Comparison of ENCODE assay signal across 7 cellular contexts in the genomic region with DNA sequence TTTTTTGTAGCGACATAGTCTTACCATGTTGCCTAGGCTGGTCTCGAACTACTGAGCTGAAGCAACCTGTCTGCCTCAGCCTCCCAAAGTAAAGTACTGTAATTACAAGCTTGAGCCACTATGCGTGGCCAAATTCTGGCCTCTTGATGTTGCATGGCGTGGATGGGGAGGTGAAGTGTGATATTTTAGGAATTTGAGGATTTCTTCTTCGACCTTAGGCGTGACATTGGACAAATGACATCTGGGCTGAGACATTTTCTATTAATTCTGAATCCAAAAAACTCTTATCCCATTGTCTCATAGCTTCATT. TPM values are rescaled to one million over a fixed set of nuclear protein-coding genes. Genes with fewer than 3 reads are reported as not detected.
DNase-seq lines count a peak whose midpoint lies in the region; ATAC-seq, FAIRE-seq and TF ChIP-seq lines count a peak whose summit lies in the region.
"Not testable (repeated sequence)": the region's sequence is repeated elsewhere in the genome, so short reads cannot be mapped to it uniquely, and the experiment has no call there.

No MANE protein-coding gene starts in this region.

- H3K79me2 ChIP-seq in HepG2 (ENCODE audit: insufficient read depth, low read length); osteoblast (ENCODE audit: insufficient read depth, low read length): not testable (repeated sequence)

- H3K4me3 ChIP-seq in A549; endodermal cell (ENCODE audit: low read length); HepG2 (replicated peaks in 1 of 3; ENCODE audit: insufficient read depth in 1 of 3, low read depth in 2 of 3, low read length in 3 of 3); osteoblast (ENCODE audit: insufficient read depth, low read length); upper lobe of right lung: not testable (repeated sequence)

- not testable (repeated sequence) for H2AFZ ChIP-seq in HepG2 (ENCODE audit: low read length); osteoblast (ENCODE audit: low read length)

- H4K20me1 ChIP-seq in HepG2 (ENCODE audit: insufficient read depth, low read length); osteoblast (ENCODE audit: insufficient read depth, low read length): not testable (repeated sequence)

- H3K27ac ChIP-seq in A549 (peak overlapping the region in 1 of 2 experiments; percentile 16; a peak in 1 of 6 replicates), HepG2 (ENCODE audit: extremely low read length, insufficient read depth, low read length) (peak overlapping the region; percentile 65), osteoblast (ENCODE audit: low read depth, low read length) (peak overlapping the region; percentile 28)
- H3K27ac ChIP-seq in endodermal cell (ENCODE audit: low read depth, low read length); upper lobe of right lung: not testable (repeated sequence)

- H3K4me1 Mint-ChIP-seq in activated naive CD8-positive, alpha-beta T cell treated with anti-CD3 and anti-CD28 coated beads, Interleukin-2, amount 50 U/mL, for 24 hours; endodermal cell: not testable (repeated sequence)

- WGBS in A549 (ENCODE audit: missing lambda C conversion rate): 90% methylated on average over 6 of the region's 6 CpGs
- 93 to 94% methylated on average over 3 to 6 of the region's 6 CpGs for WGBS in endodermal cell (ENCODE audit: insufficient coverage in 1 of 2, insufficient read length in 1 of 2), 2 experiments
- WGBS in HepG2 (ENCODE audit: low lambda C conversion rate): 80% methylated on average over 6 of the region's 6 CpGs

- POLR2A ChIA-PET in A549 (lab: Yijun Ruan, JAX); HepG2 (lab: Yijun Ruan, JAX): not testable (repeated sequence)

- not testable (repeated sequence) for BruUV-seq in HepG2 (replicated peaks; lab: Mats Ljungman, UMichigan)

- in situ Hi-C loops in HepG2 (cut with HindIII; ENCODE audit: extremely low pct_ligation_motif_present, low pct_unique_long_range_greater_than_20kb): not testable (repeated sequence)

- not testable (repeated sequence) for TF ChIP-seq EP300 in A549 (IDR thresholded peaks at IDR 0.05); HepG2 (IDR thresholded peaks at IDR 0.05; ENCODE audit: low read depth in 2 of 2, low read length in 2 of 2); HepG2 (CRISPR knock-in tag; IDR thresholded peaks at IDR 0.05; ENCODE audit: borderline replicate concordance)

- H3K27me3 ChIP-seq in endodermal cell (ENCODE audit: control insufficient read depth, insufficient read depth, low read length, poor library complexity, severe bottlenecking); HepG2 (ENCODE audit: control insufficient read depth in 1 of 2, insufficient read depth in 2 of 2, low read length in 2 of 2); osteoblast (ENCODE audit: insufficient read depth, low read length); upper lobe of right lung: not testable (repeated sequence)

- H3K9ac ChIP-seq in endodermal cell (ENCODE audit: extremely low read depth, low read length, poor library complexity, severe bottlenecking); HepG2 (ENCODE audit: insufficient read depth, low read depth, low read length): not testable (repeated sequence)

- not testable (repeated sequence) for TF ChIP-seq RAD21 in A549 (conservative IDR thresholded peaks at IDR 0.05 in 1 of 2, IDR thresholded peaks at IDR 0.05 in 1 of 2); HepG2 (CRISPR knock-in tag; IDR thresholded peaks at IDR 0.05)

- TF ChIP-seq CTCF in A549 (IDR thresholded peaks at IDR 0.05); HepG2 (CRISPR knock-in tag; IDR thresholded peaks at IDR 0.05); osteoblast (IDR thresholded peaks at IDR 0.05; ENCODE audit: extremely low read depth, low read depth, low read length); upper lobe of right lung (IDR thresholded peaks at IDR 0.05): not testable (repeated sequence)
- TF ChIP-seq CTCF in endodermal cell (conservative IDR thresholded peaks at IDR 0.05): peak; percentile 21

- TF ChIP-seq POLR2A in A549 (IDR thresholded peaks at IDR 0.05; ENCODE audit: low read length); HepG2 (IDR thresholded peaks at IDR 0.05; ENCODE audit: insufficient read depth in 1 of 2, low read depth in 2 of 2, low read length in 2 of 2): not testable (repeated sequence)

- not testable (repeated sequence) for FAIRE-seq in A549 (lab: Jason Lieb, UNC); HepG2 (lab: Jason Lieb, UNC)

- H3K9me3 ChIP-seq in A549; endodermal cell (ENCODE audit: control insufficient read depth, low read length); HepG2 (ENCODE audit: low read length); osteoblast (ENCODE audit: low read depth, low read length); upper lobe of right lung: not testable (repeated sequence)

- peaks cover 12% of the 10 kb centered on the region; the same call in 2 of the 3 replicates for H3K4me1 ChIP-seq in A549
- not testable (repeated sequence) for H3K4me1 ChIP-seq in endodermal cell (ENCODE audit: control insufficient read depth, insufficient read depth, low read length); osteoblast (ENCODE audit: insufficient read depth, low read length); upper lobe of right lung
- H3K4me1 ChIP-seq in HepG2 (ENCODE audit: insufficient read depth, low read length): peaks cover 45% of the 10 kb centered on the region

- CTCF ChIA-PET in A549 (lab: Yijun Ruan, JAX); HepG2 (lab: Yijun Ruan, JAX; ENCODE audit: low intra/inter-chr PET ratio, low total read pairs): not testable (repeated sequence)

- intact Hi-C loops in HepG2 (cut with micrococcal nuclease; ENCODE audit: unreplicated experiment); upper lobe of right lung (cut with DNase I): not testable (repeated sequence)

- not testable (repeated sequence) for H3K27me3 Mint-ChIP-seq in activated naive CD8-positive, alpha-beta T cell treated with anti-CD3 and anti-CD28 coated beads, Interleukin-2, amount 50 U/mL, for 24 hours; endodermal cell (ENCODE audit: insufficient read depth)

- not testable (repeated sequence) for H3K36me3 ChIP-seq in endodermal cell (ENCODE audit: control insufficient read depth, insufficient read depth, low read length); HepG2 (replicated peaks in 1 of 2; ENCODE audit: control insufficient read depth in 1 of 2, insufficient read depth in 2 of 2, low read length in 2 of 2); osteoblast (ENCODE audit: insufficient read depth, low read length); upper lobe of right lung

- H3K4me3 Mint-ChIP-seq in activated naive CD8-positive, alpha-beta T cell treated with anti-CD3 and anti-CD28 coated beads, Interleukin-2, amount 50 U/mL, for 24 hours; endodermal cell: not testable (repeated sequence)

- H3K9me3 Mint-ChIP-seq in activated naive CD8-positive, alpha-beta T cell treated with anti-CD3 and anti-CD28 coated beads, Interleukin-2, amount 50 U/mL, for 24 hours: not testable (repeated sequence)
- H3K9me3 Mint-ChIP-seq in endodermal cell: peaks cover 14% of the 10 kb centered on the region

- DNase-seq in A549 (ENCODE audit: low read depth in 1 of 2, low spot score in 1 of 2) (peak in 1 of 2 experiments; percentile 11), NCI-H226 (peak; percentile 1), endodermal cell (peak; percentile 37)
- not testable (repeated sequence) for DNase-seq in activated naive CD8-positive, alpha-beta T cell treated with anti-CD3 and anti-CD28 coated beads, Interleukin-2, amount 50 U/mL, for 24 hours; HepG2 (ENCODE audit: low spot score); osteoblast (ENCODE audit: insufficient read length, low spot score, missing footprints); upper lobe of right lung

- H3K27ac Mint-ChIP-seq in activated naive CD8-positive, alpha-beta T cell treated with anti-CD3 and anti-CD28 coated beads, Interleukin-2, amount 50 U/mL, for 24 hours: peak overlapping the region; percentile 27
- not testable (repeated sequence) for H3K27ac Mint-ChIP-seq in endodermal cell

- ATAC-seq in A549 (peak; percentile 54 to 64; a peak in 3 of 6 replicates), HepG2 (peak; percentile 37; the same call in 2 of the 3 replicates), upper lobe of right lung (peak; percentile 21)
- ATAC-seq in activated naive CD8-positive, alpha-beta T cell treated with anti-CD3 and anti-CD28 coated beads, Interleukin-2, amount 50 U/mL, for 24 hours: not testable (repeated sequence)

- not testable (repeated sequence) for H3K36me3 Mint-ChIP-seq in activated naive CD8-positive, alpha-beta T cell treated with anti-CD3 and anti-CD28 coated beads, Interleukin-2, amount 50 U/mL, for 24 hours (ENCODE audit: low read depth)
- peaks cover 13% of the 10 kb centered on the region for H3K36me3 Mint-ChIP-seq in endodermal cell (ENCODE audit: low read depth)

- peak overlapping the region; percentile 64 for H3K4me2 ChIP-seq in A549
- not testable (repeated sequence) for H3K4me2 ChIP-seq in HepG2 (ENCODE audit: low read depth, low read length); osteoblast (ENCODE audit: insufficient read depth, low read length)

RNA-seq across cellular contexts. Expression of a gene that starts 48.1 kb away (rescaled TPM):
- polyA plus RNA-seq in A549 (2011; rRNA removed) (39.9 and 45.4 TPM in 2 replicates), A549 (2017; fragmentation: RNase III; extraction: RNeasy Plus Mini Kit Qiagen cat#74134 plus additional on column Dnase treatment) (22.9 to 25.4 TPM (median 24.4 TPM) in 3 replicates), HepG2 (2011; rRNA removed) (22.6 and 25.7 TPM in 2 replicates)
- 7.3 and 8.5 TPM in 2 replicates for polyA plus RNA-seq in A549 (2012; cell fraction: cytosol; rRNA removed)
- 4.6 and 6.5 TPM in 2 replicates for polyA plus RNA-seq in A549 (2012; cell fraction: nucleus; rRNA removed)
- 11.0 and 13.9 TPM in 2 replicates for polyA minus RNA-seq in A549 (2011; rRNA and poly(A)+ RNA removed)
- total RNA-seq in endodermal cell (10 to 100 TPM; 30.0 to 30.5 TPM), HepG2 (2016; rRNA removed; fragmentation: Illumina TruSeq; extraction: Trizol) (53.7 and 79.4 TPM in 2 replicates), osteoblast (39.5 and 40.9 TPM in 2 replicates), upper lobe of right lung (23.7 TPM)
- 19.2 TPM for polyA plus RNA-seq in endodermal cell (2013, experiment 1 of 2)
- 19.4 TPM for polyA plus RNA-seq in endodermal cell (2013, experiment 2 of 2)
- total RNA-seq in HepG2 (2016; cell fraction: cytosol; rRNA removed; fragmentation: Illumina TruSeq; extraction: Trizol; ENCODE audit: low read depth): 27.4 and 29.8 TPM in 2 replicates
- 54.2 and 78.8 TPM in 2 replicates for total RNA-seq in HepG2 (2016; cell fraction: insoluble cytoplasmic fraction; rRNA removed; fragmentation: Illumina TruSeq; extraction: Trizol)
- total RNA-seq in HepG2 (2016; cell fraction: membrane; rRNA removed; fragmentation: Illumina TruSeq; extraction: Trizol): 64.3 and 72.7 TPM in 2 replicates
- 45.4 and 47.2 TPM in 2 replicates for total RNA-seq in HepG2 (2016; cell fraction: nucleus; rRNA removed; fragmentation: Illumina TruSeq; extraction: Trizol)
- polyA plus RNA-seq in HepG2 (2011; cell fraction: cytosol; rRNA removed): 9.1 and 15.2 TPM in 2 replicates
- polyA plus RNA-seq in HepG2 (2011; cell fraction: nucleus; rRNA removed): 11.8 and 16.3 TPM in 2 replicates
- polyA plus RNA-seq in HepG2 (2012): 32.6 and 35.2 TPM in 2 replicates
- 12.4 and 15.4 TPM in 2 replicates for polyA plus RNA-seq in HepG2 (2016; cell fraction: cytosol; fragmentation: Illumina TruSeq; extraction: Trizol; ENCODE audit: low read depth)
- polyA plus RNA-seq in HepG2 (2016; cell fraction: insoluble cytoplasmic fraction; fragmentation: Illumina TruSeq; extraction: Trizol; ENCODE audit: low read depth): 46.3 and 51.5 TPM in 2 replicates
- 29.5 and 30.4 TPM in 2 replicates for polyA plus RNA-seq in HepG2 (2016; cell fraction: membrane; fragmentation: Illumina TruSeq; extraction: Trizol; ENCODE audit: low read depth)
- polyA plus RNA-seq in HepG2 (2016; cell fraction: nucleus; fragmentation: Illumina TruSeq; extraction: Trizol; ENCODE audit: insufficient read depth, low read depth): 45.4 and 46.0 TPM in 2 replicates
- polyA minus RNA-seq in HepG2 (2011; rRNA and poly(A)+ RNA removed; ENCODE audit: low replicate concordance): 12.5 and 21.0 TPM in 2 replicates
- polyA minus RNA-seq in HepG2 (2011; cell fraction: cytosol; rRNA and poly(A)+ RNA removed): 22.2 and 26.3 TPM in 2 replicates
- 45.1 and 52.1 TPM in 2 replicates for polyA minus RNA-seq in HepG2 (2011; cell fraction: nucleus; rRNA and poly(A)+ RNA removed)

RNA-seq across cellular contexts. Expression of a gene that starts 48.4 kb away (rescaled TPM):
- polyA plus RNA-seq in A549 (2011; rRNA removed) (117 and 118 TPM in 2 replicates), A549 (2017; fragmentation: RNase III; extraction: RNeasy Plus Mini Kit Qiagen cat#74134 plus additional on column Dnase treatment) (71.6 to 74.4 TPM (median 72.7 TPM) in 3 replicates), HepG2 (2011; rRNA removed) (286 and 301 TPM in 2 replicates)
- 37.9 and 43.4 TPM in 2 replicates for polyA plus RNA-seq in A549 (2012; cell fraction: cytosol; rRNA removed)
- polyA plus RNA-seq in A549 (2012; cell fraction: nucleus; rRNA removed): 31.6 and 38.5 TPM in 2 replicates
- 71.5 and 74.9 TPM in 2 replicates for polyA minus RNA-seq in A549 (2011; rRNA and poly(A)+ RNA removed)
- total RNA-seq in endodermal cell (100 to 1,000 TPM; 104 to 107 TPM), HepG2 (2016; rRNA removed; fragmentation: Illumina TruSeq; extraction: Trizol) (798 and 1,108 TPM in 2 replicates), osteoblast (212 and 221 TPM in 2 replicates), upper lobe of right lung (120 TPM)
- 80.7 TPM for polyA plus RNA-seq in endodermal cell (2013, experiment 1 of 2)
- polyA plus RNA-seq in endodermal cell (2013, experiment 2 of 2): 74.5 TPM
- 64.0 and 73.9 TPM in 2 replicates for total RNA-seq in HepG2 (2016; cell fraction: cytosol; rRNA removed; fragmentation: Illumina TruSeq; extraction: Trizol; ENCODE audit: low read depth)
- 786 and 1,126 TPM in 2 replicates for total RNA-seq in HepG2 (2016; cell fraction: insoluble cytoplasmic fraction; rRNA removed; fragmentation: Illumina TruSeq; extraction: Trizol)
- total RNA-seq in HepG2 (2016; cell fraction: membrane; rRNA removed; fragmentation: Illumina TruSeq; extraction: Trizol): 188 and 209 TPM in 2 replicates
- 366 and 405 TPM in 2 replicates for total RNA-seq in HepG2 (2016; cell fraction: nucleus; rRNA removed; fragmentation: Illumina TruSeq; extraction: Trizol)
- 188 and 249 TPM in 2 replicates for polyA plus RNA-seq in HepG2 (2011; cell fraction: cytosol; rRNA removed)
- 143 and 202 TPM in 2 replicates for polyA plus RNA-seq in HepG2 (2011; cell fraction: nucleus; rRNA removed)
- polyA plus RNA-seq in HepG2 (2012): 464 and 581 TPM in 2 replicates
- polyA plus RNA-seq in HepG2 (2016; cell fraction: cytosol; fragmentation: Illumina TruSeq; extraction: Trizol; ENCODE audit: low read depth): 39.0 and 41.7 TPM in 2 replicates
- polyA plus RNA-seq in HepG2 (2016; cell fraction: insoluble cytoplasmic fraction; fragmentation: Illumina TruSeq; extraction: Trizol; ENCODE audit: low read depth): 924 and 945 TPM in 2 replicates
- 110 and 122 TPM in 2 replicates for polyA plus RNA-seq in HepG2 (2016; cell fraction: membrane; fragmentation: Illumina TruSeq; extraction: Trizol; ENCODE audit: low read depth)
- 429 and 441 TPM in 2 replicates for polyA plus RNA-seq in HepG2 (2016; cell fraction: nucleus; fragmentation: Illumina TruSeq; extraction: Trizol; ENCODE audit: insufficient read depth, low read depth)
- 55.8 and 268 TPM in 2 replicates for polyA minus RNA-seq in HepG2 (2011; rRNA and poly(A)+ RNA removed; ENCODE audit: low replicate concordance)
- 325 and 361 TPM in 2 replicates for polyA minus RNA-seq in HepG2 (2011; cell fraction: cytosol; rRNA and poly(A)+ RNA removed)
- 171 and 236 TPM in 2 replicates for polyA minus RNA-seq in HepG2 (2011; cell fraction: nucleus; rRNA and poly(A)+ RNA removed)
